Comparison of ENCODE assay signal across 12 cellular contexts in the genomic region with DNA sequence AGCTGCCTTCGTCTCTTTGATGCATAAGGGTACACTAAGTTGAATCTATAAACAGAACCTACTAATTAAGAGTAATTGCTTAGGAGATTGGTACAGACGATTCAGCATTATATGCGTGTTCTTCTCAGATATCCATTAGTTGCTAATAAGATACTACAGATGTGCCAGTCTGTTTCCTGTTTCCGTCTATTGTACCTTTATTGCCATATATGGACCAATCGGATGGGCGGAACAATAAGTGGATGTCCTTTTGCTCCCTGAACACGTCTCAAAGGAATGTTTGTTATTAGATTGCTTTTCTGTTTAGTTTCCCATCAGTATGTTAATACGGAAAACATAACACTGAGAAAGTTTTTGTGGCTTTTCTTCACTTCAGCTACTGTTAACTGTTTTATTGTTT.
DNase-seq lines count a peak whose midpoint lies in the region; ATAC-seq, FAIRE-seq and TF ChIP-seq lines count a peak whose summit lies in the region.
"Had no signal": no experiment of that assay in that cellular context is flagged by ENCODE, and none has a peak within 500 bp of the region (broad histone marks: within the 10 kb centered on the region; RNA-seq: fewer than 3 reads in every experiment).

No MANE protein-coding gene starts in this region.

- H3K27ac ChIP-seq in breast epithelium: peak overlapping the region; percentile 43 to 56
- no peak overlapping the region for H3K27ac ChIP-seq in kidney (ENCODE audit: low read depth in 2 of 2, low read length in 2 of 2)
- no peak overlapping the region for H3K27ac ChIP-seq in colonic mucosa

- no peak overlapping the region for H3K4me2 ChIP-seq in skeletal muscle satellite cell (ENCODE audit: low read length)

- no peaks in the 10 kb centered on the region for H3K36me3 Mint-ChIP-seq in HFFc6 (ENCODE audit: low read depth)

- FAIRE-seq in kidney (lab: Jason Lieb, UNC): peak; percentile 19

- TF ChIP-seq CTCF in HFFc6 (IDR thresholded peaks at IDR 0.05): no peak
- no peak for TF ChIP-seq CTCF in breast epithelium (IDR thresholded peaks at IDR 0.05)
- TF ChIP-seq CTCF in kidney (IDR thresholded peaks at IDR 0.05; ENCODE audit: borderline replicate concordance, extremely low read depth, insufficient read depth): no peak
- no peak for TF ChIP-seq CTCF in colonic mucosa (IDR thresholded peaks at IDR 0.05)

- DNase-seq in HFFc6 (no peak), breast epithelium (ENCODE audit: low spot score in 2 of 2) (no peak), kidney (no peak), colonic mucosa (no peak)
- DNase-seq: activated CD4-positive, alpha-beta T cell treated with anti-CD3 and anti-CD28 coated beads, Interleukin-2, amount 50 U/mL, for 48 hours; activated gamma-delta T cell; glutamatergic neuron; substantia nigra had no signal

- H3K36me3 ChIP-seq in breast epithelium: no peaks in the 10 kb centered on the region
- no peaks in the 10 kb centered on the region for H3K36me3 ChIP-seq in kidney (ENCODE audit: control insufficient read depth in 1 of 2, insufficient read depth in 2 of 2, low read length in 2 of 2)
- H3K36me3 ChIP-seq in skeletal muscle satellite cell (ENCODE audit: insufficient read depth, low read length): no peaks in the 10 kb centered on the region
- H3K36me3 ChIP-seq in colonic mucosa: no peaks in the 10 kb centered on the region

- peak overlapping the region in 2 of 3 donors; percentile 17 to 52 for H3K4me3 ChIP-seq in breast epithelium
- peak overlapping the region; percentile 6 to 30 for H3K4me3 ChIP-seq in kidney (ENCODE audit: low read length in 2 of 2)
- H3K4me3 ChIP-seq in skeletal muscle satellite cell (ENCODE audit: low read length): no peak overlapping the region
- H3K4me3 ChIP-seq in colonic mucosa: no peak overlapping the region

- peak overlapping the region; percentile 30; the same call in 1 of the 2 replicates for H3K4me3 Mint-ChIP-seq in HFFc6

- H3K27ac Mint-ChIP-seq in HFFc6: no peak overlapping the region

- peaks cover 25% of the 10 kb centered on the region for H3K9me3 Mint-ChIP-seq in HFFc6

- H3K4me1 ChIP-seq in breast epithelium (no peaks in the 10 kb centered on the region), kidney (ENCODE audit: control insufficient read depth in 1 of 2, insufficient read depth in 1 of 2, low read depth in 1 of 2, low read length in 2 of 2) (no peaks in the 10 kb centered on the region), skeletal muscle satellite cell (ENCODE audit: control insufficient read depth, insufficient read depth, low read length) (peaks cover 5% of the 10 kb centered on the region), colonic mucosa (no peaks in the 10 kb centered on the region)

- H3K27me3 Mint-ChIP-seq in HFFc6 (ENCODE audit: insufficient read depth): peaks cover 2% of the 10 kb centered on the region; the same call in 1 of the 2 replicates

- no peak for TF ChIP-seq POLR2A in breast epithelium (IDR thresholded peaks at IDR 0.05)

- H3K9me3 ChIP-seq in breast epithelium: no peaks in the 10 kb centered on the region
- no peaks in the 10 kb centered on the region for H3K9me3 ChIP-seq in kidney (ENCODE audit: control insufficient read depth in 1 of 2, low read length in 2 of 2)
- H3K9me3 ChIP-seq in skeletal muscle satellite cell (replicated peaks; ENCODE audit: low read length): no peaks in the 10 kb centered on the region
- no peaks in the 10 kb centered on the region for H3K9me3 ChIP-seq in colonic mucosa

- intact Hi-C loops in breast epithelium (cut with DNase I; ENCODE audit: low total_unique reads): no loop called here
- intact Hi-C loops in kidney (cut with DNase I): no loop called here
- intact Hi-C loops in colonic mucosa (cut with DNase I): no loop called here

- ATAC-seq in HG02870 (IDR thresholded peaks at IDR 0.05; ENCODE audit: unreplicated experiment) (no peak), HG02610 (IDR thresholded peaks at IDR 0.05; ENCODE audit: unreplicated experiment) (no peak), GM18511 (IDR thresholded peaks at IDR 0.05; ENCODE audit: unreplicated experiment) (no peak)

- no peak overlapping the region for H3K9ac ChIP-seq in kidney (ENCODE audit: low read length in 2 of 2)
- peak overlapping the region; percentile 31 for H3K9ac ChIP-seq in skeletal muscle satellite cell (ENCODE audit: low read depth, low read length)
- H3K9ac ChIP-seq in colonic mucosa (ENCODE audit: low read depth in 2 of 2, low read length in 2 of 2): no peak overlapping the region

- no peaks in the 10 kb centered on the region for H3K27me3 ChIP-seq in breast epithelium
- no peaks in the 10 kb centered on the region for H3K27me3 ChIP-seq in skeletal muscle satellite cell (ENCODE audit: control insufficient read depth, insufficient read depth, low read length)
- H3K27me3 ChIP-seq in colonic mucosa: no peaks in the 10 kb centered on the region

- H3K4me1 Mint-ChIP-seq in HFFc6 (ENCODE audit: low read depth): no peaks in the 10 kb centered on the region; the same call in 1 of the 2 replicates

Comparison
In these comparisons a context has a peak if more than half of its experiments do, and no peak if none do; other contexts are left out.
1. H3K27ac ChIP-seq: peak in breast epithelium (2 of 2); none in kidney (0 of 2) and colonic mucosa (single experiment).
2. H3K4me3 ChIP-seq: peak in breast epithelium (2 of 3) and kidney (2 of 2); none in skeletal muscle satellite cell (single experiment) and colonic mucosa (single experiment).